In the genomic region with DNA sequence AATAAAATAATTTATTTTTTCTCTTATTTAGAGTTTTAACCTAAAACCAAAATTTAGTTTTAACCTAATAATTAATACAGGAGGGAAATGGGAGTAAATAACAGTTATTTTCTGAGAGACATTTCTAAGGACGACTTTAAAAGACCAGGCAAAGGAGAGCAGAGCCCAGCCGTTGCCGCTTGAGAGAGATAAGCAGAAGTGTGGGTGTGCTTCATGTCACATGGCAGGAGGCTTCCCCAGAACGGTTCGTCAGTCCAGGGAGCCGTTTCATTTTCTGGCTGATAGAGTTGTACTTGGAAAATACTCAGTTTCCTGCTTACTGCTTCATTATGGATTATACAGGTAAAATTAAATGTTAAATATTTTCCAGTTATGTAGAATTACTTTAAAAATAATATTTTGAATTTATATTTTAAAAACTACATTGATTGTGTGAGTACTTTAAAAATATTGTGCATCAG, we compare ENCODE assay signal across 2 cellular contexts.
TF ChIP-seq lines count a peak whose summit lies in the region.

No MANE protein-coding gene starts in this region.

TF ChIP-seq in GM23338, 12 proteins besides CTCF, POLR2A, EP300 and RAD21 (continued from another document):
- no peak for TF ChIP-seq ZNF462 (CRISPR knock-in tag; IDR thresholded peaks at IDR 0.05)

TF ChIP-seq in GM12878, 131 proteins besides CTCF, POLR2A, EP300 and RAD21 (continued from another document and continues in another):
- TF ChIP-seq HDAC2 (IDR thresholded peaks at IDR 0.05) (no peak), PBX3 (IDR thresholded peaks at IDR 0.05; ENCODE audit: insufficient replicate concordance, low read depth, low read length) (no peak), CREM (IDR thresholded peaks at IDR 0.05; ENCODE audit: low read depth) (no peak), ZBTB40 (IDR thresholded peaks at IDR 0.05; ENCODE audit: borderline replicate concordance) (no peak), BHLHE40 (IDR thresholded peaks at IDR 0.05; ENCODE audit: borderline replicate concordance in 1 of 2, low read depth in 2 of 2, low read length in 1 of 2) (no peak), MLLT1 (IDR thresholded peaks at IDR 0.05) (peak; percentile 40; the same call in 1 of the 2 replicates), NRF1 (conservative IDR thresholded peaks at IDR 0.05; ENCODE audit: low read depth, low read length) (no peak), ATF2 (IDR thresholded peaks at IDR 0.05; ENCODE audit: low read length) (peak; percentile 42; the same call in 1 of the 2 replicates), TARDBP (IDR thresholded peaks at IDR 0.05; ENCODE audit: borderline replicate concordance) (no peak), YY1 (IDR thresholded peaks at IDR 0.05; ENCODE audit: low read depth, low read length) (0 out of 2 replicates have a peak, but pooled peaks have one; percentile 20), KDM1A (IDR thresholded peaks at IDR 0.05; ENCODE audit: borderline replicate concordance) (no peak), SPI1 (IDR thresholded peaks at IDR 0.05; ENCODE audit: borderline replicate concordance, insufficient read depth, low read depth, low read length) (peak; percentile 73; the same call in 1 of the 2 replicates), RELA (IDR thresholded peaks at IDR 0.05; ENCODE audit: borderline replicate concordance, partially characterized antibody) (no peak), POLR2AphosphoS5 (IDR thresholded peaks at IDR 0.05; ENCODE audit: low read length) (peak; percentile 54; the same call in 1 of the 2 replicates), PML (IDR thresholded peaks at IDR 0.05; ENCODE audit: low read length) (0 out of 2 replicates have a peak, but pooled peaks have one; percentile 28), ZNF687 (IDR thresholded peaks at IDR 0.05) (no peak), CBX5 (IDR thresholded peaks at IDR 0.05; ENCODE audit: low read depth) (0 out of 2 replicates have a peak, but pooled peaks have one; percentile 18), ATF7 (IDR thresholded peaks at IDR 0.05; ENCODE audit: low read depth) (0 out of 2 replicates have a peak, but pooled peaks have one; percentile 47), STAT1 (conservative IDR thresholded peaks at IDR 0.05) (no peak), ZBTB4 (CRISPR knock-in tag; IDR thresholded peaks at IDR 0.05) (no peak), ZNF217 (IDR thresholded peaks at IDR 0.05) (no peak), RAD51 (IDR thresholded peaks at IDR 0.05) (peak; percentile 90), IRF4 (IDR thresholded peaks at IDR 0.05; ENCODE audit: low read depth, low read length) (no peak), CREB1 (IDR thresholded peaks at IDR 0.05; ENCODE audit: low read depth) (no peak), MXI1 (IDR thresholded peaks at IDR 0.05; ENCODE audit: low read depth, low read length) (peak; percentile 89; the same call in 1 of the 2 replicates), EGR1 (IDR thresholded peaks at IDR 0.05; ENCODE audit: borderline replicate concordance in 1 of 2, low read depth in 2 of 2, low read length in 2 of 2) (peak in 1 of 2 experiments; percentile 69; a peak in 2 of 3 replicates)
- TF ChIP-seq, protein P1, sequence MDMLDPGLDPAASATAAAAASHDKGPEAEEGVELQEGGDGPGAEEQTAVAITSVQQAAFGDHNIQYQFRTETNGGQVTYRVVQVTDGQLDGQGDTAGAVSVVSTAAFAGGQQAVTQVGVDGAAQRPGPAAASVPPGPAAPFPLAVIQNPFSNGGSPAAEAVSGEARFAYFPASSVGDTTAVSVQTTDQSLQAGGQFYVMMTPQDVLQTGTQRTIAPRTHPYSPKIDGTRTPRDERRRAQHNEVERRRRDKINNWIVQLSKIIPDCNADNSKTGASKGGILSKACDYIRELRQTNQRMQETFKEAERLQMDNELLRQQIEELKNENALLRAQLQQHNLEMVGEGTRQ (IDR thresholded peaks at IDR 0.05; ENCODE audit: borderline replicate concordance, low read depth, low read length) = peak; percentile 38; the same call in 1 of the 2 replicates
- TF ChIP-seq, protein P2, sequence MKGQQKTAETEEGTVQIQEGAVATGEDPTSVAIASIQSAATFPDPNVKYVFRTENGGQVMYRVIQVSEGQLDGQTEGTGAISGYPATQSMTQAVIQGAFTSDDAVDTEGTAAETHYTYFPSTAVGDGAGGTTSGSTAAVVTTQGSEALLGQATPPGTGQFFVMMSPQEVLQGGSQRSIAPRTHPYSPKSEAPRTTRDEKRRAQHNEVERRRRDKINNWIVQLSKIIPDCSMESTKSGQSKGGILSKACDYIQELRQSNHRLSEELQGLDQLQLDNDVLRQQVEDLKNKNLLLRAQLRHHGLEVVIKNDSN (IDR thresholded peaks at IDR 0.05; ENCODE audit: borderline replicate concordance, extremely low read length, insufficient read depth, low read depth, low read length) = peak; percentile 55
- TF ChIP-seq, protein P3, sequence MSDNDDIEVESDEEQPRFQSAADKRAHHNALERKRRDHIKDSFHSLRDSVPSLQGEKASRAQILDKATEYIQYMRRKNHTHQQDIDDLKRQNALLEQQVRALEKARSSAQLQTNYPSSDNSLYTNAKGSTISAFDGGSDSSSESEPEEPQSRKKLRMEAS (IDR thresholded peaks at IDR 0.05; ENCODE audit: low read depth, low read length) = peak; percentile 26; the same call in 1 of the 2 replicates
- TF ChIP-seq, protein P4, sequence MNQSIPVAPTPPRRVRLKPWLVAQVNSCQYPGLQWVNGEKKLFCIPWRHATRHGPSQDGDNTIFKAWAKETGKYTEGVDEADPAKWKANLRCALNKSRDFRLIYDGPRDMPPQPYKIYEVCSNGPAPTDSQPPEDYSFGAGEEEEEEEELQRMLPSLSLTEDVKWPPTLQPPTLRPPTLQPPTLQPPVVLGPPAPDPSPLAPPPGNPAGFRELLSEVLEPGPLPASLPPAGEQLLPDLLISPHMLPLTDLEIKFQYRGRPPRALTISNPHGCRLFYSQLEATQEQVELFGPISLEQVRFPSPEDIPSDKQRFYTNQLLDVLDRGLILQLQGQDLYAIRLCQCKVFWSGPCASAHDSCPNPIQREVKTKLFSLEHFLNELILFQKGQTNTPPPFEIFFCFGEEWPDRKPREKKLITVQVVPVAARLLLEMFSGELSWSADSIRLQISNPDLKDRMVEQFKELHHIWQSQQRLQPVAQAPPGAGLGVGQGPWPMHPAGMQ (IDR thresholded peaks at IDR 0.05; ENCODE audit: borderline replicate concordance) = no peak
